Comparison of ENCODE assay signal across 19 cellular contexts in genomic region chr5:168784449-168784848, GRCh38.
"Had no signal": no experiment of that assay in that cellular context is flagged by ENCODE, and none has a peak within 500 bp of the region (broad histone marks: within the 10 kb centered on the region; RNA-seq: fewer than 3 reads in every experiment).

No MANE protein-coding gene starts in this region.

- H3K4me3 ChIP-seq: heart left ventricle, pancreas, psoas muscle, right atrium auricular region, upper lobe of left lung had no signal

- H3K36me3 ChIP-seq: heart left ventricle, neutrophil, pancreas, upper lobe of left lung, WERI-Rb-1 had no signal

- ATAC-seq: activated T-cell treated with anti-CD3 and anti-CD28 coated beads, Interleukin-2, amount 50 U/mL, for 4 hours; heart left ventricle; left cardiac atrium; pancreas; psoas muscle; stimulated activated naive CD8-positive, alpha-beta T cell treated with anti-CD3 and anti-CD28 coated beads, Interleukin-15, Interleukin-2, amounts not matched to agents 100 U/mL and 50 U/mL, for 24 hours had no signal

- DNase-seq: activated CD4-positive, CD25-positive, alpha-beta regulatory T cell treated with anti-CD3 and anti-CD28 coated beads, Interleukin-2, amount 50 U/mL, for 72 hours; activated CD8-positive, alpha-beta memory T cell treated with anti-CD3 and anti-CD28 coated beads, Interleukin-2, amount 50 U/mL, for 48 hours; activated naive CD4-positive, alpha-beta T cell; activated naive CD8-positive, alpha-beta T cell treated with anti-CD3 and anti-CD28 coated beads, Interleukin-2, amount 10 ng/mL, durations not matched to agents 7 days and 5 days; activated T-cell treated with anti-CD3 and anti-CD28 coated beads, Interleukin-2, amount 50 U/mL, for 4 hours; amniotic stem cell; cortex of kidney; endodermal cell; heart left ventricle; islet precursor cell; left cardiac atrium; pancreas; psoas muscle; stimulated activated CD4-positive, alpha-beta T cell treated with anti-CD3 and anti-CD28 coated beads, Interleukin-4, amount 100 ng/mL, for 4 hours; stimulated activated naive CD8-positive, alpha-beta T cell treated with anti-CD3 and anti-CD28 coated beads, Interleukin-15, Interleukin-2, amounts not matched to agents 100 U/mL and 50 U/mL, for 24 hours; upper lobe of left lung; WERI-Rb-1 had no signal

- H3K27ac ChIP-seq: heart left ventricle, neutrophil, pancreas, psoas muscle, right atrium auricular region, upper lobe of left lung, WERI-Rb-1 had no signal

- H3K27me3 ChIP-seq: heart left ventricle, neutrophil, pancreas, right atrium auricular region, upper lobe of left lung had no signal

- H3K9me3 ChIP-seq: heart left ventricle, neutrophil, pancreas, psoas muscle, right atrium auricular region, upper lobe of left lung had no signal

- H3K4me1 ChIP-seq: heart left ventricle, pancreas, psoas muscle, upper lobe of left lung had no signal
